In the genomic region with DNA sequence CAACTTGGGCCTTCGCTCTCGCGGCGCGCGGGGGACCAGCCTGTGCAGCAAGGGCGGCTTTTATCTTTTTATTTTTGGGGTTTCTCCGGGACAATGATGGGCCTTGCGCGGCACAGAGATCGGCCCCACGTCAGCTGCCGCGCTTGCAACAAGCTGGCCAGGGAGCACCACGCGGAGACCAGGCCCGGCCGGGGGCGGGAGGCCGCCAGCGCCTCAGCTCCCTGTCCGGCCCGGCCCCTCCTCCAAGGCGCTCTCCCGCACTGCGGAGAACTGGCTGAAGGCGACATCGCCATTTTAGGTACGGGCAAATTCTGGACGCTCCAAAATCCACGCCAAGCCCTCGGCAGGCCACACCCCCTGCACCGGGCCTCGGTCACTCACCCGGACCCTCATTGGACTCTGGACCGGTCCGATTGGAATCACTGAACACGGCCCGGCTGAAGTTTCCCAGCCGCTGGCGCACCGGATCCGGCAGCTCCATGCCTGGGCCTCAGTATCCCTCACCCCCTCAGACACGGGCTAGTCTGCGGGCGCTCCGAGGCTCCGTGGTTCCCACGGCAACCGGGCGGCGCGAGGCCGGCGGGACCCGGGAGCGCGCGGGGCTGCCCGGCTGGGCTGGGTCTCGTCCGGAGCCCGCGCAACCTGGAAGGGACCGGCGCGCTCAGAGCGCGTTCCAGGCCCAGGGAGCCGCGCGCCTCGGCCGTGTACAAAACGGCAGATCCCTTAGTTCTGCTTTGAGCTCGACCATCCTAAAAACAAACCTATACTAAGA, we compare ENCODE assay signal across 8 cellular contexts. TPM values are rescaled to one million over a fixed set of nuclear protein-coding genes. Genes with fewer than 3 reads are reported as not detected.
DNase-seq lines count a peak whose midpoint lies in the region; TF ChIP-seq lines count a peak whose summit lies in the region.

A gene with protein sequence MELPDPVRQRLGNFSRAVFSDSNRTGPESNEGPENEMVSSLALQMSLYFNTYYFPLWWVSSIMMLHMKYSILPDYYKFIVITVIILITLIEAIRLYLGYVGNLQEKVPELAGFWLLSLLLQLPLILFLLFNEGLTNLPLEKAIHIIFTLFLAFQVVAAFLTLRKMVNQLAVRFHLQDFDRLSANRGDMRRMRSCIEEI (minus strand): TSS at position 547 of the 772 bp plus-strand sequence. CDS start 66 bp downstream, at position 481.

- H3F3A ChIP-seq in MM.1S (ENCODE audit: insufficient read depth, low read length): 0 out of 2 replicates have a peak, but pooled peaks cover 2% of the 10 kb centered on the region

- H3K27me3 ChIP-seq in MM.1S (replicated peaks; ENCODE audit: insufficient read depth, low read length): no peaks in the 10 kb centered on the region

- H3K36me3 ChIP-seq in MM.1S (replicated peaks; ENCODE audit: insufficient read depth, low read length): no peaks in the 10 kb centered on the region

- CTCF ChIA-PET in HEK293T (lab: Yijun Ruan, JAX): interaction anchor here (1.0 kb wide), 1 partner anchor 14 kb away, joined by 3 read pairs; no protein-coding TSS in a partner anchor

- H4K20me1 ChIP-seq in MM.1S (ENCODE audit: insufficient read depth, low read length): no peaks in the 10 kb centered on the region

- H3K4me3 ChIP-seq in MM.1S (ENCODE audit: low read length): peak within 1 kb of the TSS; percentile 78

- no peaks in the 10 kb centered on the region for H3K9me2 ChIP-seq in MM.1S (replicated peaks; ENCODE audit: insufficient read depth, low read length)

- POLR2A ChIA-PET in HEK293T (lab: Yijun Ruan, JAX): interaction anchor here (0.9 to 1.7 kb wide), 8 partner anchors 9 to 200 kb away, joined by 3 to 10 read pairs (median 3); a partner anchor contains a TSS

- H2AFZ ChIP-seq in MM.1S (ENCODE audit: low read length): peak within 1 kb of the TSS; percentile 72

- H3K27ac ChIP-seq in MM.1S (ENCODE audit: low read length): no peak within 1 kb of the TSS; the same call in 1 of the 2 replicates

- H3K4me1 ChIP-seq in MM.1S (ENCODE audit: low read length): no peaks in the 10 kb centered on the region

- H3K4me2 ChIP-seq in MM.1S (ENCODE audit: low read depth, low read length): peak within 1 kb of the TSS; percentile 78

- peak within 1 kb of the TSS; percentile 64 for H3K9ac ChIP-seq in MM.1S (ENCODE audit: low read length)

- no peak for TF ChIP-seq CTCF in MM.1S (IDR thresholded peaks at IDR 0.05; ENCODE audit: low read length)

- H3K79me2 ChIP-seq in MM.1S (ENCODE audit: low read length): no peaks in the 10 kb centered on the region

- H3K9me3 ChIP-seq in MM.1S (replicated peaks; ENCODE audit: insufficient read depth, low read length): no peaks in the 10 kb centered on the region

- peak; percentile 66 for DNase-seq in activated CD4-positive, alpha-beta T cell treated with anti-CD3 and anti-CD28 coated beads for 48 hours
- DNase-seq in activated CD4-positive, alpha-beta T cell treated with anti-CD3 and anti-CD28 coated beads for 4 hours: no peak
- DNase-seq in HEK293T (ENCODE audit: extremely low spot score) (peak; percentile 80), MM.1S (peak; percentile 60), SIG-M5 (lab: John Stamatoyannopoulos, UW) (peak; percentile 9), brain pericyte (ENCODE audit: low read depth, low spot score) (peak; percentile 63), iPS DF 4.7 (ENCODE audit: extremely low read depth, low spot score) (peak; percentile 74), renal cortical epithelial cell (ENCODE audit: low read depth) (peak; percentile 66)

TF ChIP-seq in HEK293T, 16 proteins besides CTCF, POLR2A, EP300 and RAD21:
- TF ChIP-seq NFRKB (IDR thresholded peaks at IDR 0.05) (peak; percentile 49; the same call in 1 of the 2 replicates), L3MBTL2 (conservative IDR thresholded peaks at IDR 0.05) (peak; percentile 91), TARDBP (IDR thresholded peaks at IDR 0.05) (no peak), FOXM1 (IDR thresholded peaks at IDR 0.05; ENCODE audit: borderline replicate concordance) (0 out of 2 replicates have a peak, but pooled peaks have one; percentile 60)

RNA-seq across cellular contexts. Expression of the gene that starts here (rescaled TPM):
- 2.4 and 5.0 TPM in 2 replicates for total RNA-seq in renal cortical epithelial cell

Comparison
In these comparisons a context has a peak if more than half of its experiments do, and no peak if none do; other contexts are left out.
1. DNase-seq: peak in activated CD4-positive, alpha-beta T cell treated with anti-CD3 and anti-CD28 coated beads for 48 hours (single experiment), HEK293T (single experiment), MM.1S (single experiment), SIG-M5 (single experiment), brain pericyte (single experiment), iPS DF 4.7 (single experiment) and renal cortical epithelial cell (single experiment); none in activated CD4-positive, alpha-beta T cell treated with anti-CD3 and anti-CD28 coated beads for 4 hours (0 of 2).